Comparison of ENCODE assay signal across 19 cellular contexts in the genomic region with DNA sequence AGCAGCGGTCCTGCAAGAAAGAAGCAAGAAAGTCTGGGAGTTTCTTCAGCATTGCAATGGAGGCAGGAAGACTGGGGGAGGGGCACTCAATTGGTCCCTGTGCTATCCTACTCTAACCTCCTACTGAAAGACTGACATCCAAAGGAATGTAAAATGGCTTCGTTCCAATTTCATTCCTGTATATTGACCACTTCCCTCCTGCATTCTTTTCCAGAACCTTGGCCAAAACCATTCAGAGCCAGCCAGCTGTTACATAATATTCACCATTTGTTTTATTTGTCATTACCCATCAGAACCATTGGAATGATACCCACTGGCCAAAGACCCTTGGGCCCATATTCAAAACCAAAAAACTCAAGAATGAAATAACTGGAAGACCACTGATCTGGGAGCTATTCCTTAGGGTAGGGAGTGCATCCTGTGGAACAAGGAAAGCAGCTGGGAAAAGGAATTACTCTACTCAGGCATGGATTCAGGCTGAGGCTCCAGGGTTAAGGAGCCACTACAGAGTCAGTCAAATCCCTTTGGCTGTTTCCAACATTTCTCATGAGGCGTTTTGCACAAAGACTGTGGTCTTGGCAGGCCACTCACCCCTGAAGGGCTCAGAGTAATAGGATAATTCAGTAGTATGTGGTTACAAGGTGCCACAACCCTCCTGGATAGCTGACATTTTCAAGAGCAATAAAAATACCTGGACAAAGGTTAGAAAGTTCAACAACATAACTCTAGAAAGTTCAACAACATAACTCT.
A peak's percentile ranks its signal among the peaks of the same experiment; 100 is the strongest.
DNase-seq lines count a peak whose midpoint lies in the region; FAIRE-seq and TF ChIP-seq lines count a peak whose summit lies in the region.
"Had no signal": no experiment of that assay in that cellular context is flagged by ENCODE, and none has a peak within 500 bp of the region (broad histone marks: within the 10 kb centered on the region; RNA-seq: fewer than 3 reads in every experiment).

No MANE protein-coding gene starts in this region.

- H4K20me1 ChIP-seq in keratinocyte (ENCODE audit: control insufficient read depth, extremely low read depth, insufficient read depth, low read length), result no peaks in the 10 kb centered on the region
- H4K20me1 ChIP-seq: BLaER1 treated with 17β-estradiol and CSF1 and Interleukin-3, amounts not matched to agents 10 nM and 100 nM had no signal

- no peak overlapping the region for H2AFZ ChIP-seq in keratinocyte (ENCODE audit: control insufficient read depth, low read length)

- H3K9me3 ChIP-seq in keratinocyte (ENCODE audit: control insufficient read depth, low read depth, low read length), result no peaks in the 10 kb centered on the region

- no peaks in the 10 kb centered on the region for H3K79me2 ChIP-seq in keratinocyte (ENCODE audit: control insufficient read depth, insufficient read depth, low read length)

- TF ChIP-seq EP300 in Ishikawa (IDR thresholded peaks at IDR 0.05; ENCODE audit: borderline replicate concordance), result peak; percentile 19; the same call in 1 of the 2 replicates

- DNase-seq in astrocyte of the cerebellum (ENCODE audit: low read depth) (peak; percentile 91), keratinocyte (ENCODE audit: low read depth, low spot score) (no peak), NOMO-1 (lab: John Stamatoyannopoulos, UW; ENCODE audit: unreplicated experiment in 2 of 2) (no peak), NCI-H2081 treated with DMSO at 0.1 percent for 48 hours (lab: John Stamatoyannopoulos, UW) (no peak), iPS-NIHi7 (ENCODE audit: extremely low spot score) (no peak)
- no peak for DNase-seq in activated naive CD4-positive, alpha-beta T cell treated with anti-CD3 and anti-CD28 coated beads, Interleukin-2, amount 10 ng/mL, durations not matched to agents 7 days and 5 days
- DNase-seq: activated effector memory CD4-positive, alpha-beta T cell treated with Interleukin-2 at 50 U/mL for 16 hours; DMS153; foreskin keratinocyte; H7; left ventricle myocardium superior; naive B cell; NCI-H1694; NCI-H446; stimulated activated CD4-positive, alpha-beta T cell treated with anti-CD3 and anti-CD28 coated beads, Interleukin-4, amount 100 ng/mL, for 4 hours; stimulated activated CD8-positive, alpha-beta memory T cell treated with anti-CD3 and anti-CD28 coated beads, Interleukin-4, amount 100 ng/mL, for 48 hours had no signal

- no peak for TF ChIP-seq CTCF in astrocyte of the cerebellum (IDR thresholded peaks at IDR 0.05; ENCODE audit: low read depth, low read length, missing control alignments)
- TF ChIP-seq CTCF in keratinocyte (optimal IDR thresholded peaks at IDR 0.05 in 1 of 3, IDR thresholded peaks at IDR 0.05 in 1 of 3, conservative IDR thresholded peaks at IDR 0.05 in 1 of 3; ENCODE audit: extremely low read depth in 1 of 3, insufficient read depth in 2 of 3, low read length in 3 of 3), result no peak

- H3K36me3 ChIP-seq in keratinocyte (ENCODE audit: control insufficient read depth in 2 of 2, extremely low read depth in 1 of 2, insufficient read depth in 2 of 2, low read length in 2 of 2), result no peaks in the 10 kb centered on the region
- H3K36me3 ChIP-seq: BLaER1 treated with 17β-estradiol and CSF1 and Interleukin-3, amounts not matched to agents 10 nM and 100 nM had no signal

- no peaks in the 10 kb centered on the region for H3K9me1 ChIP-seq in keratinocyte (ENCODE audit: control insufficient read depth, extremely low read depth, insufficient read depth, low read length)

- in situ Hi-C loops in astrocyte of the cerebellum (cut with HindIII; ENCODE audit: low sequenced_read_pairs), result no loop called here

- dilution Hi-C loops in keratinocyte (cut with MboI; ENCODE audit: extremely low pct_ligation_motif_present, low sequenced_read_pairs), result no loop called here

- H3K27me3 ChIP-seq in keratinocyte (ENCODE audit: control insufficient read depth, extremely low read depth, insufficient read depth, low read length), result no peaks in the 10 kb centered on the region
- H3K27me3 ChIP-seq: BLaER1 treated with 17β-estradiol and CSF1 and Interleukin-3, amounts not matched to agents 10 nM and 100 nM; foreskin keratinocyte had no signal

- no peaks in the 10 kb centered on the region for H3K36me3 Mint-ChIP-seq in activated naive CD4-positive, alpha-beta T cell treated with anti-CD3 and anti-CD28 coated beads, Interleukin-2, amount 10 ng/mL, durations not matched to agents 7 days and 5 days
- H3K36me3 Mint-ChIP-seq: naive B cell had no signal

- no peaks in the 10 kb centered on the region for H3K4me1 Mint-ChIP-seq in activated naive CD4-positive, alpha-beta T cell treated with anti-CD3 and anti-CD28 coated beads, Interleukin-2, amount 10 ng/mL, durations not matched to agents 7 days and 5 days

- H3K27ac ChIP-seq in keratinocyte (ENCODE audit: control insufficient read depth, insufficient read depth, low read length), result no peak overlapping the region
- H3K27ac ChIP-seq: BLaER1 treated with 17β-estradiol and CSF1 and Interleukin-3, amounts not matched to agents 10 nM and 100 nM; foreskin keratinocyte had no signal

- H3K4me1 ChIP-seq in keratinocyte (ENCODE audit: control insufficient read depth, extremely low read depth, insufficient read depth, low read length), result peaks cover 57% of the 10 kb centered on the region

- H3K9ac ChIP-seq in keratinocyte (ENCODE audit: control insufficient read depth, extremely low read depth, insufficient read depth, low read length), result no peak overlapping the region
- H3K9ac ChIP-seq: BLaER1 treated with 17β-estradiol and CSF1 and Interleukin-3, amounts not matched to agents 10 nM and 100 nM had no signal

- FAIRE-seq in keratinocyte (lab: Jason Lieb, UNC), result peak; percentile 67

- no peaks in the 10 kb centered on the region for H3K9me3 Mint-ChIP-seq in activated naive CD4-positive, alpha-beta T cell treated with anti-CD3 and anti-CD28 coated beads, Interleukin-2, amount 10 ng/mL, durations not matched to agents 7 days and 5 days
- H3K9me3 Mint-ChIP-seq: naive B cell had no signal

- H3K4me3 ChIP-seq in astrocyte of the cerebellum (ENCODE audit: low read depth, low read length), result no peak overlapping the region
- H3K4me3 ChIP-seq in keratinocyte (ENCODE audit: control insufficient read depth in 2 of 3, extremely low read depth in 1 of 3, insufficient read depth in 2 of 3, low read depth in 1 of 3, low read length in 3 of 3), result no peak overlapping the region
- H3K4me3 ChIP-seq: BLaER1 treated with 17β-estradiol and CSF1 and Interleukin-3, amounts not matched to agents 10 nM and 100 nM; smooth muscle cell had no signal

- no peak overlapping the region for H3K4me3 Mint-ChIP-seq in activated naive CD4-positive, alpha-beta T cell treated with anti-CD3 and anti-CD28 coated beads, Interleukin-2, amount 10 ng/mL, durations not matched to agents 7 days and 5 days
- H3K4me3 Mint-ChIP-seq: naive B cell had no signal

- no peak overlapping the region for H3K27ac Mint-ChIP-seq in activated naive CD4-positive, alpha-beta T cell treated with anti-CD3 and anti-CD28 coated beads, Interleukin-2, amount 10 ng/mL, durations not matched to agents 7 days and 5 days
- H3K27ac Mint-ChIP-seq: naive B cell had no signal

- CTCF ChIA-PET in activated naive CD4-positive, alpha-beta T cell treated with anti-CD3 and anti-CD28 coated beads, Interleukin-2, amount 10 ng/mL, durations not matched to agents 7 days and 5 days (lab: Charles Lee), result no interaction called here

- TF ChIP-seq RAD21 in Ishikawa (IDR thresholded peaks at IDR 0.05; ENCODE audit: low read depth), result no peak

- H3K4me2 ChIP-seq in keratinocyte (ENCODE audit: control insufficient read depth, extremely low read depth, insufficient read depth, low read depth, low read length), result no peak overlapping the region
- H3K4me2 ChIP-seq: BLaER1 treated with 17β-estradiol and CSF1 and Interleukin-3, amounts not matched to agents 10 nM and 100 nM; smooth muscle cell had no signal

- H3K27me3 Mint-ChIP-seq in activated naive CD4-positive, alpha-beta T cell treated with anti-CD3 and anti-CD28 coated beads, Interleukin-2, amount 10 ng/mL, durations not matched to agents 7 days and 5 days, result peaks cover 4% of the 10 kb centered on the region

TF ChIP-seq in Ishikawa, 13 proteins besides CTCF, POLR2A, EP300 and RAD21 (continues in another document):
- TF ChIP-seq, protein P1, sequence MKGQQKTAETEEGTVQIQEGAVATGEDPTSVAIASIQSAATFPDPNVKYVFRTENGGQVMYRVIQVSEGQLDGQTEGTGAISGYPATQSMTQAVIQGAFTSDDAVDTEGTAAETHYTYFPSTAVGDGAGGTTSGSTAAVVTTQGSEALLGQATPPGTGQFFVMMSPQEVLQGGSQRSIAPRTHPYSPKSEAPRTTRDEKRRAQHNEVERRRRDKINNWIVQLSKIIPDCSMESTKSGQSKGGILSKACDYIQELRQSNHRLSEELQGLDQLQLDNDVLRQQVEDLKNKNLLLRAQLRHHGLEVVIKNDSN (IDR thresholded peaks at IDR 0.05), result no peak
- TF ChIP-seq, protein P2, sequence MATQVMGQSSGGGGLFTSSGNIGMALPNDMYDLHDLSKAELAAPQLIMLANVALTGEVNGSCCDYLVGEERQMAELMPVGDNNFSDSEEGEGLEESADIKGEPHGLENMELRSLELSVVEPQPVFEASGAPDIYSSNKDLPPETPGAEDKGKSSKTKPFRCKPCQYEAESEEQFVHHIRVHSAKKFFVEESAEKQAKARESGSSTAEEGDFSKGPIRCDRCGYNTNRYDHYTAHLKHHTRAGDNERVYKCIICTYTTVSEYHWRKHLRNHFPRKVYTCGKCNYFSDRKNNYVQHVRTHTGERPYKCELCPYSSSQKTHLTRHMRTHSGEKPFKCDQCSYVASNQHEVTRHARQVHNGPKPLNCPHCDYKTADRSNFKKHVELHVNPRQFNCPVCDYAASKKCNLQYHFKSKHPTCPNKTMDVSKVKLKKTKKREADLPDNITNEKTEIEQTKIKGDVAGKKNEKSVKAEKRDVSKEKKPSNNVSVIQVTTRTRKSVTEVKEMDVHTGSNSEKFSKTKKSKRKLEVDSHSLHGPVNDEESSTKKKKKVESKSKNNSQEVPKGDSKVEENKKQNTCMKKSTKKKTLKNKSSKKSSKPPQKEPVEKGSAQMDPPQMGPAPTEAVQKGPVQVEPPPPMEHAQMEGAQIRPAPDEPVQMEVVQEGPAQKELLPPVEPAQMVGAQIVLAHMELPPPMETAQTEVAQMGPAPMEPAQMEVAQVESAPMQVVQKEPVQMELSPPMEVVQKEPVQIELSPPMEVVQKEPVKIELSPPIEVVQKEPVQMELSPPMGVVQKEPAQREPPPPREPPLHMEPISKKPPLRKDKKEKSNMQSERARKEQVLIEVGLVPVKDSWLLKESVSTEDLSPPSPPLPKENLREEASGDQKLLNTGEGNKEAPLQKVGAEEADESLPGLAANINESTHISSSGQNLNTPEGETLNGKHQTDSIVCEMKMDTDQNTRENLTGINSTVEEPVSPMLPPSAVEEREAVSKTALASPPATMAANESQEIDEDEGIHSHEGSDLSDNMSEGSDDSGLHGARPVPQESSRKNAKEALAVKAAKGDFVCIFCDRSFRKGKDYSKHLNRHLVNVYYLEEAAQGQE (IDR thresholded peaks at IDR 0.05; ENCODE audit: low read depth), result no peak
- TF ChIP-seq TCF12 (IDR thresholded peaks at IDR 0.05; ENCODE audit: low read depth) (peak; percentile 26; the same call in 1 of the 2 replicates), CEBPB (IDR thresholded peaks at IDR 0.05) (0 out of 2 replicates have a peak, but pooled peaks have one; percentile 36), EGR1 (IDR thresholded peaks at IDR 0.05) (no peak), ZBTB7A (IDR thresholded peaks at IDR 0.05; ENCODE audit: low read depth) (no peak), NFIC (IDR thresholded peaks at IDR 0.05) (peak; percentile 77)
